ENCODE assay signal across 21 cellular contexts in genomic region chr22:20943104-20943933, GRCh38. TPM values are rescaled to one million over a fixed set of nuclear protein-coding genes. Genes with fewer than 3 reads are reported as not detected.
DNase-seq lines count a peak whose midpoint lies in the region; ATAC-seq, FAIRE-seq and TF ChIP-seq lines count a peak whose summit lies in the region.
"Had no signal": no experiment of that assay in that cellular context is flagged by ENCODE, and none has a peak within 500 bp of the region (broad histone marks: within the 10 kb centered on the region; RNA-seq: fewer than 3 reads in every experiment).

No MANE protein-coding gene starts in this region.

- H3K27ac ChIP-seq in CD4-positive, alpha-beta memory T cell (ENCODE audit: low read depth, low read length) = no peak overlapping the region
- H3K27ac ChIP-seq in K562 (ENCODE audit: extremely low read depth, low read depth, low read length) = no peak overlapping the region
- H3K27ac ChIP-seq: 22Rv1, HL-60 had no signal

- peaks cover 66% of the 10 kb centered on the region for H3K4me1 ChIP-seq in CD4-positive, alpha-beta memory T cell (ENCODE audit: insufficient read depth, low read length)
- H3K4me1 ChIP-seq in K562 (replicated peaks in 1 of 2; ENCODE audit: control insufficient read depth in 2 of 2, insufficient read depth in 2 of 2, low read length in 2 of 2) = peaks cover 9 to 23% of the 10 kb centered on the region in 2 experiments; a peak in 3 of 5 replicates

- peaks cover 95% of the 10 kb centered on the region for H4K20me1 ChIP-seq in K562 (replicated peaks; ENCODE audit: control insufficient read depth, insufficient read depth, low read length)

- intact Hi-C loops in activated naive CD4-positive, alpha-beta T cell treated with anti-CD3 and anti-CD28 coated beads for 36 hours (cut with micrococcal nuclease) = loop anchor here (10.0 kb wide), 1 partner anchor 129 kb away; no protein-coding TSS in a partner anchor
- intact Hi-C loops in CD4-positive, alpha-beta memory T cell (cut with micrococcal nuclease) = loop anchor here (10.0 kb wide), 1 partner anchor 59 kb away; no protein-coding TSS in a partner anchor
- intact Hi-C loops in K562 (cut with micrococcal nuclease) = loop anchor here (2.0 kb wide), 2 partner anchors 19 to 23 kb away; no protein-coding TSS in a partner anchor

- no peak overlapping the region for H3K4me2 ChIP-seq in K562 (ENCODE audit: insufficient read depth, low read length)

- no peak for FAIRE-seq in K562 (lab: Jason Lieb, UNC)
- FAIRE-seq: D721Med, G401.6, GM12891 had no signal

- POLR2A ChIA-PET in CD4-positive, alpha-beta memory T cell (lab: Charles Lee; ENCODE audit: partially characterized antibody) = no interaction called here
- POLR2A ChIA-PET in K562 (lab: Yijun Ruan, JAX) = interaction anchor here (0.5 to 64.4 kb wide), 3 partner anchors 8 to 862 kb away, joined by 3 to 1556 read pairs (median 1556); partner anchors contain the start of genes AIFM3, CRKL and LZTR1

- H3K27ac Mint-ChIP-seq in activated naive CD4-positive, alpha-beta T cell treated with anti-CD3 and anti-CD28 coated beads for 36 hours = peak overlapping the region; percentile 14
- peak overlapping the region in 5 of 7 donors; percentile 10 to 66 (median 23) for H3K27ac Mint-ChIP-seq in CD4-positive, alpha-beta memory T cell
- H3K27ac Mint-ChIP-seq in immature natural killer cell = peak overlapping the region in 4 of 6 donors; percentile 7 to 43 (median 37)
- no peak overlapping the region for H3K27ac Mint-ChIP-seq in stimulated activated naive B cell treated with anti-CD40 and anti-IgM and Interleukin-4, amounts not matched to agents 10 μg/mL and 1 μg/mL and 100 μg/mL, for 72 hours

- in situ Hi-C loops in K562 (cut with MboI) = no loop called here

- no peak overlapping the region for H2AFZ ChIP-seq in K562 (ENCODE audit: low read depth, low read length)

- no peaks in the 10 kb centered on the region for H3K9me3 Mint-ChIP-seq in activated naive CD4-positive, alpha-beta T cell treated with anti-CD3 and anti-CD28 coated beads for 36 hours
- no peaks in the 10 kb centered on the region for H3K9me3 Mint-ChIP-seq in CD4-positive, alpha-beta memory T cell
- no peaks in the 10 kb centered on the region for H3K9me3 Mint-ChIP-seq in immature natural killer cell
- no peaks in the 10 kb centered on the region for H3K9me3 Mint-ChIP-seq in stimulated activated naive B cell treated with anti-CD40 and anti-IgM and Interleukin-4, amounts not matched to agents 10 μg/mL and 1 μg/mL and 100 μg/mL, for 72 hours
- H3K9me3 Mint-ChIP-seq: CD14-positive monocyte, H9 had no signal

- no peak for TF ChIP-seq EP300 in K562 (IDR thresholded peaks at IDR 0.05; ENCODE audit: low read length)

- H3K4me1 Mint-ChIP-seq in activated naive CD4-positive, alpha-beta T cell treated with anti-CD3 and anti-CD28 coated beads for 36 hours (ENCODE audit: low read depth) = peaks cover 71% of the 10 kb centered on the region
- peaks cover 55 to 88% (median 73%) of the 10 kb centered on the region in 4 donors for H3K4me1 Mint-ChIP-seq in CD4-positive, alpha-beta memory T cell
- H3K4me1 Mint-ChIP-seq in immature natural killer cell = peaks cover 86 to 90% of the 10 kb centered on the region in 2 donors
- peaks cover 33 to 73% of the 10 kb centered on the region in 2 donors for H3K4me1 Mint-ChIP-seq in stimulated activated naive B cell treated with anti-CD40 and anti-IgM and Interleukin-4, amounts not matched to agents 10 μg/mL and 1 μg/mL and 100 μg/mL, for 72 hours

- ATAC-seq in K562 = no peak
- no peak for ATAC-seq in stimulated activated naive B cell treated with anti-CD40 and anti-IgM and Interleukin-4, amounts not matched to agents 10 μg/mL and 1 μg/mL and 100 μg/mL, for 72 hours (replicated peaks)
- ATAC-seq in HG03354 (IDR thresholded peaks at IDR 0.05; ENCODE audit: poor library complexity, severe bottlenecking, unreplicated experiment) = no peak

- DNase-seq in activated naive CD4-positive, alpha-beta T cell treated with anti-CD3 and anti-CD28 coated beads for 36 hours = no peak
- DNase-seq in activated naive CD4-positive, alpha-beta T cell treated with anti-CD3 and anti-CD28 coated beads, Interleukin-2, amount 50 U/mL, for 16 hours = no peak
- no peak for DNase-seq in CD4-positive, alpha-beta memory T cell
- DNase-seq in K562 (ENCODE audit: extremely low read depth in 1 of 4, low spot score in 3 of 4) (no peak), immature natural killer cell (no peak), NCI-H2081 treated with DMSO at 0.1 percent for 48 hours (lab: John Stamatoyannopoulos, UW) (no peak)
- no peak for DNase-seq in stimulated activated naive B cell treated with anti-CD40 and anti-IgM and Interleukin-4, amounts not matched to agents 10 μg/mL and 1 μg/mL and 100 μg/mL, for 72 hours
- DNase-seq: COR-L47, DMS153, DMS79 treated with DMSO at 0.1 percent for 48 hours, EL, GOT3, H9 had no signal

- H3K9ac ChIP-seq in K562 (ENCODE audit: insufficient read depth in 1 of 2, low read depth in 2 of 2, low read length in 2 of 2) = no peak overlapping the region

- H3K27me3 Mint-ChIP-seq in activated naive CD4-positive, alpha-beta T cell treated with anti-CD3 and anti-CD28 coated beads for 36 hours (ENCODE audit: low read depth) = no peaks in the 10 kb centered on the region
- no peaks in the 10 kb centered on the region for H3K27me3 Mint-ChIP-seq in CD4-positive, alpha-beta memory T cell
- H3K27me3 Mint-ChIP-seq in immature natural killer cell (ENCODE audit: low read depth in 3 of 3) = peaks cover 0 to 4% (median 2%) of the 10 kb centered on the region in 3 donors
- no peaks in the 10 kb centered on the region for H3K27me3 Mint-ChIP-seq in stimulated activated naive B cell treated with anti-CD40 and anti-IgM and Interleukin-4, amounts not matched to agents 10 μg/mL and 1 μg/mL and 100 μg/mL, for 72 hours

- CTCF ChIA-PET in activated naive CD4-positive, alpha-beta T cell treated with anti-CD3 and anti-CD28 coated beads for 36 hours (lab: Charles Lee) = no interaction called here
- CTCF ChIA-PET in CD4-positive, alpha-beta memory T cell (lab: Charles Lee; ENCODE audit: partially characterized antibody) = interaction anchor here (0.8 kb wide), 1 partner anchor 19 kb away, joined by 3 read pairs; no protein-coding TSS in a partner anchor
- CTCF ChIA-PET in K562 (lab: Yijun Ruan, JAX; ENCODE audit: low intra/inter-chr PET ratio) = no interaction called here

- TF ChIP-seq CTCF in K562 (IDR thresholded peaks at IDR 0.05 in 2 of 3, conservative IDR thresholded peaks at IDR 0.05 in 1 of 3; ENCODE audit: insufficient read depth in 2 of 3, low read depth in 1 of 3, low read length in 3 of 3) = no peak

- peaks cover 97% of the 10 kb centered on the region for H3K79me2 ChIP-seq in K562 (ENCODE audit: control insufficient read depth, insufficient read depth, low read length)

- TF ChIP-seq RAD21 in K562 (CRISPR knock-in tag; conservative IDR thresholded peaks at IDR 0.05 in 1 of 2, IDR thresholded peaks at IDR 0.05 in 1 of 2) = no peak

- 90% methylated on average over 8 of the region's 8 CpGs for WGBS in K562 (ENCODE audit: insufficient coverage, low coverage, missing lambda C conversion rate)

- H3K36me3 Mint-ChIP-seq in activated naive CD4-positive, alpha-beta T cell treated with anti-CD3 and anti-CD28 coated beads for 36 hours (ENCODE audit: low read depth) = peaks cover 20% of the 10 kb centered on the region
- H3K36me3 Mint-ChIP-seq in CD4-positive, alpha-beta memory T cell = peaks cover 15 to 45% of the 10 kb centered on the region in 2 donors
- H3K36me3 Mint-ChIP-seq in immature natural killer cell = no peaks in the 10 kb centered on the region
- peaks cover 15 to 50% of the 10 kb centered on the region in 2 donors for H3K36me3 Mint-ChIP-seq in stimulated activated naive B cell treated with anti-CD40 and anti-IgM and Interleukin-4, amounts not matched to agents 10 μg/mL and 1 μg/mL and 100 μg/mL, for 72 hours

- BruUV-seq in K562 (replicated peaks; lab: Mats Ljungman, UMichigan) = no TSS peak

- peaks cover 10% of the 10 kb centered on the region for H3K36me3 ChIP-seq in CD4-positive, alpha-beta memory T cell (ENCODE audit: insufficient read depth, low read length)
- H3K36me3 ChIP-seq in K562 (ENCODE audit: control insufficient read depth, insufficient read depth, low read length) = peaks cover 84% of the 10 kb centered on the region

- H3K9me1 ChIP-seq in K562 (ENCODE audit: control insufficient read depth, insufficient read depth, low read length) = peaks cover 46% of the 10 kb centered on the region

- H3K27me3 ChIP-seq in CD4-positive, alpha-beta memory T cell (ENCODE audit: insufficient read depth, low read length) = no peaks in the 10 kb centered on the region
- no peaks in the 10 kb centered on the region for H3K27me3 ChIP-seq in K562 (ENCODE audit: control insufficient read depth in 2 of 2, insufficient read depth in 2 of 2, low read length in 2 of 2)

- H3K9me3 ChIP-seq in CD4-positive, alpha-beta memory T cell (ENCODE audit: control insufficient read depth in 1 of 2, low read length in 2 of 2) = no peaks in the 10 kb centered on the region
- no peaks in the 10 kb centered on the region for H3K9me3 ChIP-seq in K562 (replicated peaks; ENCODE audit: control insufficient read depth, insufficient read depth, low read depth, low read length)

- TF ChIP-seq POLR2A in K562 (conservative IDR thresholded peaks at IDR 0.05) = no peak

- H3K4me3 ChIP-seq in CD4-positive, alpha-beta memory T cell (ENCODE audit: low read length in 2 of 2) = no peak overlapping the region
- no peak overlapping the region for H3K4me3 ChIP-seq in K562

- no peak overlapping the region for H3K4me3 Mint-ChIP-seq in activated naive CD4-positive, alpha-beta T cell treated with anti-CD3 and anti-CD28 coated beads for 36 hours
- peak overlapping the region in 4 of 8 donors; percentile 3 to 33 (median 24) for H3K4me3 Mint-ChIP-seq in CD4-positive, alpha-beta memory T cell
- peak overlapping the region in 4 of 5 donors; percentile 7 to 39 (median 32) for H3K4me3 Mint-ChIP-seq in immature natural killer cell
- no peak overlapping the region for H3K4me3 Mint-ChIP-seq in stimulated activated naive B cell treated with anti-CD40 and anti-IgM and Interleukin-4, amounts not matched to agents 10 μg/mL and 1 μg/mL and 100 μg/mL, for 72 hours
- H3K4me3 Mint-ChIP-seq: CD14-positive monocyte, H9 had no signal

RNA-seq across cellular contexts. Expression of gene AIFM3, which starts 23.7 kb away (rescaled TPM):
- total RNA-seq in activated naive CD4-positive, alpha-beta T cell treated with anti-CD3 and anti-CD28 coated beads for 36 hours = under 1 TPM; 0.07 to 0.10 TPM
- total RNA-seq in CD4-positive, alpha-beta memory T cell = 1 to 10 TPM in 1 of 2 experiments, under 1 TPM in 1; 0.55 to 1.0 TPM
- polyA plus RNA-seq in CD4-positive, alpha-beta memory T cell = not detected
- total RNA-seq in K562 (2011; cell fraction: chromatin; rRNA removed; ENCODE audit: low replicate concordance) = 0.14 and 1.4 TPM in 2 replicates
- total RNA-seq in K562 (2011; cell fraction: nucleolus; rRNA removed) = 0.33 and 1.2 TPM in 2 replicates
- total RNA-seq in K562 (2011; cell fraction: nucleoplasm; rRNA removed) = 0.53 and 0.81 TPM in 2 replicates
- total RNA-seq in K562 (2014; rRNA removed) (0.14 TPM in 1 of 2 replicates, not detected in the other), K562 (2014; rRNA removed; fragmentation: Illumina TruSeq; extraction: Trizol) (0.10 TPM in 1 of 2 replicates, not detected in the other), K562 (2015; rRNA removed; fragmentation: Illumina TruSeq; extraction: Trizol) (0.07 TPM in 1 of 2 replicates, not detected in the other), K562 (2021) (0.20 and 0.56 TPM in 2 replicates)
- polyA plus RNA-seq in K562 (2011; rRNA removed) (0.04 and 0.08 TPM in 2 replicates), K562 (2014; fragmentation: Illumina TruSeq; extraction: Trizol) (0.06 TPM in 1 of 2 replicates, not detected in the other), K562 (2014; fragmentation: Nextera tagmentation; extraction: Ambion mirVana) (under 1 TPM; 0.03 to 0.06 TPM), K562 (2014; rRNA removed) (0.15 TPM in 1 of 2 replicates, not detected in the other), immature natural killer cell (1 to 10 TPM in 1 of 3 donors, under 1 TPM in 1, not detected in 1; 0.30 to 1.4 TPM)
- 0.06 TPM in 1 of 2 replicates, not detected in the other for polyA plus RNA-seq in K562 (2011; cell fraction: cytosol; rRNA removed)
- polyA plus RNA-seq in K562 (2011; cell fraction: nucleus; rRNA removed) = 0.80 and 0.87 TPM in 2 replicates
- polyA plus RNA-seq in K562 (2012) = 0.27 and 0.50 TPM in 2 replicates
- polyA minus RNA-seq in K562 (2011; rRNA and poly(A)+ RNA removed) = 0.06 TPM in 1 of 2 replicates, not detected in the other
- polyA minus RNA-seq in K562 (2011; cell fraction: cytosol; rRNA and poly(A)+ RNA removed) = not detected in 2 replicates
- 0.27 and 0.44 TPM in 2 replicates for polyA minus RNA-seq in K562 (2011; cell fraction: nucleus; rRNA and poly(A)+ RNA removed)
- total RNA-seq: A673 had no signal

RNA-seq across cellular contexts. Expression of gene CRKL, which starts 26.1 kb away (rescaled TPM):
- total RNA-seq in activated naive CD4-positive, alpha-beta T cell treated with anti-CD3 and anti-CD28 coated beads for 36 hours = 10 to 100 TPM; 60.5 to 62.2 TPM
- 10 to 100 TPM; 85.1 to 86.5 TPM for total RNA-seq in CD4-positive, alpha-beta memory T cell
- 10 to 100 TPM; 39.9 to 51.3 TPM for polyA plus RNA-seq in CD4-positive, alpha-beta memory T cell
- total RNA-seq in K562 (2011; cell fraction: chromatin; rRNA removed; ENCODE audit: low replicate concordance) = 251 and 271 TPM in 2 replicates
- total RNA-seq in K562 (2011; cell fraction: nucleolus; rRNA removed) = 179 and 190 TPM in 2 replicates
- 236 and 257 TPM in 2 replicates for total RNA-seq in K562 (2011; cell fraction: nucleoplasm; rRNA removed)
- 105 and 144 TPM in 2 replicates for total RNA-seq in K562 (2014; rRNA removed)
- 138 and 141 TPM in 2 replicates for total RNA-seq in K562 (2014; rRNA removed; fragmentation: Illumina TruSeq; extraction: Trizol)
- total RNA-seq in K562 (2015; rRNA removed; fragmentation: Illumina TruSeq; extraction: Trizol) = 124 and 128 TPM in 2 replicates
- 263 and 267 TPM in 2 replicates for total RNA-seq in K562 (2021)
- 135 and 196 TPM in 2 replicates for polyA plus RNA-seq in K562 (2011; rRNA removed)
- 111 and 189 TPM in 2 replicates for polyA plus RNA-seq in K562 (2011; cell fraction: cytosol; rRNA removed)
- polyA plus RNA-seq in K562 (2011; cell fraction: nucleus; rRNA removed) = 90.3 and 116 TPM in 2 replicates
- 90.4 and 122 TPM in 2 replicates for polyA plus RNA-seq in K562 (2012)
- 144 and 156 TPM in 2 replicates for polyA plus RNA-seq in K562 (2014; fragmentation: Illumina TruSeq; extraction: Trizol)
- polyA plus RNA-seq in K562 (2014; fragmentation: Nextera tagmentation; extraction: Ambion mirVana) = 100 to 1,000 TPM; 100 to 105 TPM
- polyA plus RNA-seq in K562 (2014; rRNA removed) = 114 and 124 TPM in 2 replicates
- 219 and 267 TPM in 2 replicates for polyA minus RNA-seq in K562 (2011; rRNA and poly(A)+ RNA removed)
- polyA minus RNA-seq in K562 (2011; cell fraction: cytosol; rRNA and poly(A)+ RNA removed) = 166 and 232 TPM in 2 replicates
- 39.9 and 84.6 TPM in 2 replicates for polyA minus RNA-seq in K562 (2011; cell fraction: nucleus; rRNA and poly(A)+ RNA removed)
- 10 to 100 TPM; 26.7 to 50.7 (median 43.1) TPM for polyA plus RNA-seq in immature natural killer cell

RNA-seq across cellular contexts. Expression of gene LZTR1, which starts 38.8 kb away (rescaled TPM):
- total RNA-seq in activated naive CD4-positive, alpha-beta T cell treated with anti-CD3 and anti-CD28 coated beads for 36 hours = 10 to 100 TPM; 23.1 to 27.4 TPM
- 100 to 1,000 TPM; 112 to 114 TPM for total RNA-seq in CD4-positive, alpha-beta memory T cell
- 10 to 100 TPM in 1 of 2 donors, 1 to 10 TPM in 1; 5.5 to 18.1 TPM for polyA plus RNA-seq in CD4-positive, alpha-beta memory T cell
- 338 and 754 TPM in 2 replicates for total RNA-seq in K562 (2011; cell fraction: chromatin; rRNA removed; ENCODE audit: low replicate concordance)
- total RNA-seq in K562 (2011; cell fraction: nucleolus; rRNA removed) = 395 and 404 TPM in 2 replicates
- 258 and 287 TPM in 2 replicates for total RNA-seq in K562 (2011; cell fraction: nucleoplasm; rRNA removed)
- total RNA-seq in K562 (2014; rRNA removed) (87.2 and 120 TPM in 2 replicates), K562 (2014; rRNA removed; fragmentation: Illumina TruSeq; extraction: Trizol) (46.4 and 63.0 TPM in 2 replicates), K562 (2015; rRNA removed; fragmentation: Illumina TruSeq; extraction: Trizol) (51.3 and 53.2 TPM in 2 replicates), K562 (2021) (132 and 135 TPM in 2 replicates)
- polyA plus RNA-seq in K562 (2011; rRNA removed) (63.0 and 88.5 TPM in 2 replicates), K562 (2014; fragmentation: Illumina TruSeq; extraction: Trizol) (74.3 and 89.8 TPM in 2 replicates), K562 (2014; fragmentation: Nextera tagmentation; extraction: Ambion mirVana) (1 to 10 TPM; 2.2 to 3.1 TPM), K562 (2014; rRNA removed) (115 and 129 TPM in 2 replicates), immature natural killer cell (10 to 100 TPM in 2 of 3 donors, 1 to 10 TPM in 1; 8.1 to 18.4 (median 11.1) TPM)
- 50.8 and 68.8 TPM in 2 replicates for polyA plus RNA-seq in K562 (2011; cell fraction: cytosol; rRNA removed)
- polyA plus RNA-seq in K562 (2011; cell fraction: nucleus; rRNA removed) = 703 and 913 TPM in 2 replicates
- polyA plus RNA-seq in K562 (2012) = 80.6 and 93.5 TPM in 2 replicates
- 64.5 and 72.9 TPM in 2 replicates for polyA minus RNA-seq in K562 (2011; rRNA and poly(A)+ RNA removed)
- polyA minus RNA-seq in K562 (2011; cell fraction: cytosol; rRNA and poly(A)+ RNA removed) = 41.9 and 49.7 TPM in 2 replicates
- polyA minus RNA-seq in K562 (2011; cell fraction: nucleus; rRNA and poly(A)+ RNA removed) = 188 and 205 TPM in 2 replicates

RNA-seq across cellular contexts. Expression of gene THAP7, which starts 58.6 kb away (rescaled TPM):
- 10 to 100 TPM; 20.4 to 21.2 TPM for total RNA-seq in activated naive CD4-positive, alpha-beta T cell treated with anti-CD3 and anti-CD28 coated beads for 36 hours
- 10 to 100 TPM; 60.4 to 65.0 TPM for total RNA-seq in CD4-positive, alpha-beta memory T cell
- 10 to 100 TPM; 45.9 to 46.9 TPM for polyA plus RNA-seq in CD4-positive, alpha-beta memory T cell
- total RNA-seq in K562 (2011; cell fraction: chromatin; rRNA removed; ENCODE audit: low replicate concordance) = 90.2 and 332 TPM in 2 replicates
- 398 and 463 TPM in 2 replicates for total RNA-seq in K562 (2011; cell fraction: nucleolus; rRNA removed)
- total RNA-seq in K562 (2011; cell fraction: nucleoplasm; rRNA removed) = 158 and 211 TPM in 2 replicates
- total RNA-seq in K562 (2014; rRNA removed) (245 and 323 TPM in 2 replicates), K562 (2014; rRNA removed; fragmentation: Illumina TruSeq; extraction: Trizol) (32.0 and 35.6 TPM in 2 replicates), K562 (2015; rRNA removed; fragmentation: Illumina TruSeq; extraction: Trizol) (120 and 129 TPM in 2 replicates), K562 (2021) (169 and 183 TPM in 2 replicates)
- polyA plus RNA-seq in K562 (2011; rRNA removed) (75.4 and 94.6 TPM in 2 replicates), K562 (2014; fragmentation: Illumina TruSeq; extraction: Trizol) (84.1 and 121 TPM in 2 replicates), K562 (2014; fragmentation: Nextera tagmentation; extraction: Ambion mirVana) (10 to 100 TPM in 1 of 2 experiments, 1 to 10 TPM in 1; 7.9 to 33.1 TPM), K562 (2014; rRNA removed) (263 and 266 TPM in 2 replicates), immature natural killer cell (10 to 100 TPM; 28.9 to 41.4 (median 32.9) TPM)
- polyA plus RNA-seq in K562 (2011; cell fraction: cytosol; rRNA removed) = 137 and 308 TPM in 2 replicates
- 202 and 335 TPM in 2 replicates for polyA plus RNA-seq in K562 (2011; cell fraction: nucleus; rRNA removed)
- polyA plus RNA-seq in K562 (2012) = 114 and 118 TPM in 2 replicates
- 39.0 and 48.5 TPM in 2 replicates for polyA minus RNA-seq in K562 (2011; rRNA and poly(A)+ RNA removed)
- 53.5 and 55.4 TPM in 2 replicates for polyA minus RNA-seq in K562 (2011; cell fraction: cytosol; rRNA and poly(A)+ RNA removed)
- 261 and 385 TPM in 2 replicates for polyA minus RNA-seq in K562 (2011; cell fraction: nucleus; rRNA and poly(A)+ RNA removed)

Comparison
In these comparisons a context has a peak if more than half of its experiments do, and no peak if none do; other contexts are left out.
1. H3K4me3 Mint-ChIP-seq: peak in immature natural killer cell (4 of 5); none in activated naive CD4-positive, alpha-beta T cell treated with anti-CD3 and anti-CD28 coated beads for 36 hours (single experiment) and stimulated activated naive B cell treated with anti-CD40 and anti-IgM and Interleukin-4, amounts not matched to agents 10 μg/mL and 1 μg/mL and 100 μg/mL, for 72 hours (0 of 2).